29 cellular contexts compared by ENCODE assay signal in the genomic region with DNA sequence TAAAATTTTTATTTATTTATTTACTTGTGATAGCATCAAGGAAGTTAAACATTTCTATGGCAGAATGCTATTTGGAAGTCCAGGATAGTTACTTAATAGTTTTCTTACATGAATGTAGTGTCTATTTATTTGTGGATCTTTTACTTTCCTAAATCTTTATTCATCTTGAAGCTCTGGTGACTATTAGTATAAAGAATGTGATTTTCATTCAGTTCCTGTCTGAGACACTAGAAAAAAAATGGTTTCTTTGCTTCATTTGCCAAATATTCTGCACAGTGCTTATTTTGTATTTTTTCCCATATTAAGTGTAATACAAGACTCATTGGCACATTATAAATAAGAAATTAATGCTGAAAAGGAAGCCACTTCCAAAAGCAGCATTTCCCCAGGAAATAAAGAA.
DNase-seq lines count a peak whose midpoint lies in the region; ATAC-seq and TF ChIP-seq lines count a peak whose summit lies in the region.
"Had no signal": no experiment of that assay in that cellular context is flagged by ENCODE, and none has a peak within 500 bp of the region (broad histone marks: within the 10 kb centered on the region; RNA-seq: fewer than 3 reads in every experiment).

No MANE protein-coding gene starts in this region.

- H3K4me1 ChIP-seq in skeletal muscle satellite cell (ENCODE audit: control insufficient read depth, insufficient read depth, low read length), result peaks cover 71% of the 10 kb centered on the region
- H3K4me1 ChIP-seq in left lung, result no peaks in the 10 kb centered on the region
- H3K4me1 ChIP-seq: colonic mucosa, psoas muscle, upper lobe of right lung had no signal

- H3K9me3 ChIP-seq in skeletal muscle satellite cell (replicated peaks; ENCODE audit: low read length) (no peaks in the 10 kb centered on the region), left lung (no peaks in the 10 kb centered on the region)
- H3K9me3 ChIP-seq: colonic mucosa, heart right ventricle, psoas muscle, suprapubic skin, upper lobe of right lung had no signal

- no peaks in the 10 kb centered on the region for H3K36me3 ChIP-seq in skeletal muscle satellite cell (ENCODE audit: insufficient read depth, low read length)
- no peaks in the 10 kb centered on the region for H3K36me3 ChIP-seq in left lung
- H3K36me3 ChIP-seq: colonic mucosa, heart right ventricle, suprapubic skin, upper lobe of right lung had no signal

- H3K4me3 ChIP-seq in astrocyte of the spinal cord (ENCODE audit: low read depth, low read length) (no peak overlapping the region), skeletal muscle satellite cell (ENCODE audit: low read length) (no peak overlapping the region), left lung (no peak overlapping the region)
- H3K4me3 ChIP-seq: colonic mucosa, heart right ventricle, psoas muscle, suprapubic skin, upper lobe of right lung had no signal

- no peak for ATAC-seq in left lung
- ATAC-seq in GM21423 (IDR thresholded peaks at IDR 0.05; ENCODE audit: unreplicated experiment), result no peak
- ATAC-seq: activated CD4-positive, CD25-positive, alpha-beta regulatory T cell treated with anti-CD3 and anti-CD28 coated beads, Interleukin-2, amount 50 U/mL, for 24 hours; activated T-cell treated with anti-CD3 and anti-CD28 coated beads, Interleukin-2, amount 50 U/mL, for 72 hours; naive thymus-derived CD4-positive, alpha-beta T cell; psoas muscle; upper lobe of right lung had no signal

- no peak overlapping the region for H3K27ac ChIP-seq in left lung
- H3K27ac ChIP-seq: colonic mucosa, HL-60, psoas muscle, suprapubic skin, upper lobe of right lung had no signal

- H3K9ac ChIP-seq in skeletal muscle satellite cell (ENCODE audit: low read depth, low read length), result peak overlapping the region; percentile 37

- H3K27me3 ChIP-seq in skeletal muscle satellite cell (ENCODE audit: control insufficient read depth, insufficient read depth, low read length) (no peaks in the 10 kb centered on the region), left lung (no peaks in the 10 kb centered on the region)
- H3K27me3 ChIP-seq: colonic mucosa, heart right ventricle, suprapubic skin, upper lobe of right lung had no signal

- TF ChIP-seq CTCF in astrocyte of the spinal cord (IDR thresholded peaks at IDR 0.05; ENCODE audit: low read depth, low read length), result no peak
- no peak for TF ChIP-seq CTCF in left lung (IDR thresholded peaks at IDR 0.05)

- in situ Hi-C loops in astrocyte of the spinal cord (cut with HindIII; ENCODE audit: low sequenced_read_pairs), result no loop called here

- DNase-seq in ELR (ENCODE audit: low read depth), result peak; percentile 35
- DNase-seq in astrocyte of the spinal cord (ENCODE audit: low read depth, low spot score), result peak; percentile 45
- peak; percentile 48 for DNase-seq in fibroblast of peridontal ligament (ENCODE audit: extremely low read depth)
- no peak for DNase-seq in NCI-H446 (lab: John Stamatoyannopoulos, UW)
- no peak for DNase-seq in left lung
- DNase-seq: activated CD4-positive, alpha-beta T cell treated with anti-CD3 and anti-CD28 coated beads, Interleukin-2, amount 50 U/mL, for 48 hours; activated T-cell treated with anti-CD3 and anti-CD28 coated beads, Interleukin-2, amount 50 U/mL, for 72 hours; AML-193; Calu3; CD4-positive, CD25-positive, alpha-beta regulatory T cell; colonic mucosa; DMS79 treated with DMSO at 0.1 percent for 48 hours; effector memory CD4-positive, alpha-beta T cell; heart right ventricle; kidney; naive thymus-derived CD4-positive, alpha-beta T cell; NCI-H1417; NCI-H2029 treated with DMSO at 0.1 percent for 48 hours; NCI-H526; NK-92 treated with Interleukin-12 subunit alpha and Interleukin-12 subunit beta, amount 100 ng/mL, for 24 hours; nucleus accumbens; psoas muscle; stimulated activated naive CD4-positive, alpha-beta T cell; upper lobe of right lung had no signal

- peak overlapping the region; percentile 40 for H3K4me2 ChIP-seq in skeletal muscle satellite cell (ENCODE audit: low read length)

- intact Hi-C loops in left lung (cut with DNase I), result no loop called here

Comparison
In these comparisons a context has a peak if more than half of its experiments do, and no peak if none do; other contexts are left out.
1. DNase-seq: peak in ELR (single experiment), astrocyte of the spinal cord (single experiment) and fibroblast of peridontal ligament (single experiment); none in NCI-H446 (0 of 2) and left lung (0 of 2).